17 cellular contexts compared by ENCODE assay signal in genomic region chr10:95309958-95310357, GRCh38. TPM values are rescaled to one million over a fixed set of nuclear protein-coding genes. Genes with fewer than 3 reads are reported as not detected.
DNase-seq lines count a peak whose midpoint lies in the region; ATAC-seq, FAIRE-seq and TF ChIP-seq lines count a peak whose summit lies in the region.
"Had no signal": no experiment of that assay in that cellular context is flagged by ENCODE, and none has a peak within 500 bp of the region (broad histone marks: within the 10 kb centered on the region; RNA-seq: fewer than 3 reads in every experiment).

No MANE protein-coding gene starts in this region.

- DNase-seq in GM12892 (ENCODE audit: insufficient read length) = no peak
- no peak for DNase-seq in left colon
- DNase-seq in stimulated activated CD8-positive, alpha-beta memory T cell treated with anti-CD3 and anti-CD28 coated beads, Interleukin-4, amount 100 ng/mL, for 48 hours = no peak
- no peak for DNase-seq in HPDE6-E6E7 (ENCODE audit: extremely low spot score)
- DNase-seq in stimulated activated CD4-positive, alpha-beta T cell treated with anti-CD3 and anti-CD28 coated beads, Interleukin-4, amount 100 ng/mL, for 4 hours = no peak
- DNase-seq: activated T-cell treated with anti-CD3 and anti-CD28 coated beads for 4 hours; aorta; CD8-positive, alpha-beta memory T cell; dorsolateral prefrontal cortex; foreskin melanocyte; NCI-H1105 treated with DMSO at 0.1 percent for 48 hours; NCI-H526 treated with DMSO at 0.1 percent for 48 hours; SIG-M5 had no signal

- peak; percentile 48 for FAIRE-seq in GM12892 (lab: Jason Lieb, UNC)
- FAIRE-seq: keratinocyte had no signal

- ATAC-seq in GM19467 (IDR thresholded peaks at IDR 0.05; ENCODE audit: unreplicated experiment) (peak; percentile 59), HG03354 (IDR thresholded peaks at IDR 0.05; ENCODE audit: poor library complexity, severe bottlenecking, unreplicated experiment) (peak; percentile 70), left colon (peak; percentile 47), esophagus mucosa (no peak)

- intact Hi-C loops in left colon (cut with DNase I, micrococcal nuclease) = no loop called here

- no peak for TF ChIP-seq POLR2A in GM12892 (IDR thresholded peaks at IDR 0.05; ENCODE audit: low read depth, low read length)

RNA-seq across cellular contexts. Expression of gene PDLIM1, which starts 19.2 kb away (rescaled TPM):
- 305 TPM for polyA plus RNA-seq in GM12892 (2012; ENCODE audit: missing spikeins)
- total RNA-seq in left colon (100 to 1,000 TPM; 342 to 417 TPM), esophagus mucosa (144 TPM)
